20 cellular contexts compared by ENCODE assay signal in genomic region chr14:100740931-100741330, GRCh38. TPM values are rescaled to one million over a fixed set of nuclear protein-coding genes. Genes with fewer than 3 reads are reported as not detected.
DNase-seq lines count a peak whose midpoint lies in the region; FAIRE-seq and TF ChIP-seq lines count a peak whose summit lies in the region.
"Had no signal": no experiment of that assay in that cellular context is flagged by ENCODE, and none has a peak within 500 bp of the region (broad histone marks: within the 10 kb centered on the region; RNA-seq: fewer than 3 reads in every experiment).

No MANE protein-coding gene starts in this region.

- H3K36me3 ChIP-seq in SJCRH30 (peaks cover 2% of the 10 kb centered on the region; the same call in 1 of the 2 replicates), spleen (no peaks in the 10 kb centered on the region)

- no peak for DNase-seq in SJCRH30
- DNase-seq in ecto neural progenitor cell (ENCODE audit: low spot score), result peak; percentile 35
- peak; percentile 70 for DNase-seq in posterior vena cava (ENCODE audit: low spot score)
- DNase-seq in spleen, result peak; percentile 37
- DNase-seq in GF-D8 (lab: John Stamatoyannopoulos, UW), result no peak
- no peak for DNase-seq in coronary artery (ENCODE audit: low spot score)
- DNase-seq in GM12891 (ENCODE audit: insufficient read length, low spot score), result no peak
- DNase-seq: BE2C; CD4-positive, alpha-beta memory T cell; DMS153; DMS79 treated with DMSO at 0.1 percent for 48 hours; EL; HCEC 1CT; HFFc6 had no signal

- WGBS in spleen, 5 donors, result 93 to 97% (median 94%) methylated on average over 7 of the region's 7 CpGs

- no peak for FAIRE-seq in GM12891 (lab: Jason Lieb, UNC)
- FAIRE-seq: A549, D721Med, G401.6, H1 had no signal

- intact Hi-C loops in posterior vena cava (cut with DNase I) (no loop called here), spleen (cut with DNase I; ENCODE audit: low total_unique reads) (no loop called here)

- H3K4me3 ChIP-seq in SJCRH30 (no peak overlapping the region), spleen (no peak overlapping the region), coronary artery (no peak overlapping the region)
- H3K4me3 ChIP-seq: A549 had no signal

- H3K27me3 ChIP-seq in SJCRH30 (no peaks in the 10 kb centered on the region), spleen (replicated peaks in 1 of 7) (no peaks in the 10 kb centered on the region)
- H3K27me3 ChIP-seq: BE2C had no signal

- H3K9me3 ChIP-seq in SJCRH30 (replicated peaks) (peaks cover 4% of the 10 kb centered on the region), spleen (peaks cover 0 to 11% (median 0%) of the 10 kb centered on the region in 8 donors)
- H3K9me3 ChIP-seq: A549, BE2C had no signal

- no peak for TF ChIP-seq CTCF in spleen (IDR thresholded peaks at IDR 0.05 in 8 of 11, conservative IDR thresholded peaks at IDR 0.05 in 3 of 11)
- TF ChIP-seq CTCF in coronary artery (IDR thresholded peaks at IDR 0.05), result no peak

- peak overlapping the region; percentile 42 for H3K27ac ChIP-seq in SJCRH30
- no peak overlapping the region for H3K27ac ChIP-seq in spleen
- H3K27ac ChIP-seq in coronary artery, result no peak overlapping the region
- H3K27ac ChIP-seq: A549, C4-2B had no signal

- TF ChIP-seq POLR2A in spleen (IDR thresholded peaks at IDR 0.05) (no peak), GM12891 (IDR thresholded peaks at IDR 0.05; ENCODE audit: low read depth, low read length) (no peak)

- H3K4me1 ChIP-seq in SJCRH30, result peaks cover 14% of the 10 kb centered on the region
- no peaks in the 10 kb centered on the region for H3K4me1 ChIP-seq in spleen
- H3K4me1 ChIP-seq: A549 had no signal

TF ChIP-seq in GM12891, 5 proteins besides CTCF, POLR2A, EP300 and RAD21:
- TF ChIP-seq TAF1 (IDR thresholded peaks at IDR 0.05; ENCODE audit: low read depth, low read length), result no peak
- no peak for TF ChIP-seq POLR2AphosphoS5 (IDR thresholded peaks at IDR 0.05; ENCODE audit: low read depth, low read length)
- no peak for TF ChIP-seq POU2F2 (IDR thresholded peaks at IDR 0.05; ENCODE audit: low read depth, low read length)
- no peak for TF ChIP-seq SPI1 (IDR thresholded peaks at IDR 0.05; ENCODE audit: low read depth, low read length)
- no peak for TF ChIP-seq PAX5 (IDR thresholded peaks at IDR 0.05; ENCODE audit: insufficient read depth, low read length, severe bottlenecking)

RNA-seq across cellular contexts. Expression of gene DLK1, which starts 14.2 kb away (rescaled TPM):
- total RNA-seq in SJCRH30 (2014; rRNA removed; shearing (Covaris generic)), result 0.20 and 0.28 TPM in 2 replicates
- total RNA-seq in posterior vena cava (not detected), spleen (under 1 TPM in 3 of 7 donors, not detected in 4; 0.17 to 0.79 (median 0.38) TPM)
- polyA plus RNA-seq in spleen, result not detected
- not detected for polyA plus RNA-seq in GM12891 (2012; ENCODE audit: low read depth, missing spikeins)
- total RNA-seq: CD4-positive, alpha-beta memory T cell; HFFc6; HT1080 had no signal
- polyA plus RNA-seq: CD4-positive, alpha-beta memory T cell had no signal

Comparison
In these comparisons a context has a peak if more than half of its experiments do, and no peak if none do; other contexts are left out.
1. DNase-seq: peak in ecto neural progenitor cell (single experiment), posterior vena cava (single experiment) and spleen (single experiment); none in SJCRH30 (0 of 2), GF-D8 (single experiment), coronary artery (single experiment) and GM12891 (single experiment).